Comparison of ENCODE assay signal across 8 cellular contexts in the genomic region with DNA sequence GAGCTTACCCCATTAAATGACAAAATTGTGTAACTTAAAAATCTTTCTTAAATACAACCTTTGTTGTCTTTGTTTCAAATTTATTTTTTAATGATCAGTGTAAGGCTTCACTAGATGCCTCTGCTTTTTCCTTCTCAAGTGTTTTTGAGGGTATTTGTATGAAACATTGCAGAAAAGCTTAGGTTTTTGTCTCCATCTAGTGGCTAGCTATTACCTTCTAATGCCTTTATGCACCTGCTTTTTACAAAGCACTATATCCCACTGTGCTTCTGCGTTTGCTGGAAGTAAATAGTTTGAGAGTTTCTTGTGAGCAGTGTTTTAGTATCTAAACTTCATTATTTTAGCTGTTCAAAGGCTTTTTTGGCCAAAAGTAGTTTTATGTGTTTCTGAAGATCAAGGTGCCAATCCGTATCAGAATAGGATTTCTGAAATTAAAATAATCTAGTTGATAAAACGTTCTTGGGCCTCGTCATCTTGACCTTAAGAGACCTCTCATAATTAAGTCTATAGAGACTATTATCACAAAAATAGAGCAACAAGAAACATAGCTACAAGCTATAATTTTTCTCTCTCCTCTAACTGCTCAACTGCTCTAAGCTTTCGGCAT. TPM values are rescaled to one million over a fixed set of nuclear protein-coding genes. Genes with fewer than 3 reads are reported as not detected.
A peak's percentile ranks its signal among the peaks of the same experiment; 100 is the strongest.
DNase-seq lines count a peak whose midpoint lies in the region; ATAC-seq, FAIRE-seq and TF ChIP-seq lines count a peak whose summit lies in the region.

No MANE protein-coding gene starts in this region.

- POLR2A ChIA-PET in PC-9 (lab: Charles Lee; ENCODE audit: unreplicated experiment): interaction anchor here (0.6 kb wide), 1 partner anchor 47 kb away, joined by 3 read pairs; the partner anchor contains the start of gene IWS1
- POLR2A ChIA-PET in H1 (lab: Charles Lee; ENCODE audit: partially characterized antibody): interaction anchor here (0.7 to 2.6 kb wide), 11 partner anchors 12 to 213 kb away, joined by 3 to 7 read pairs (median 3); partner anchors contain the start of gene IWS1

- H3F3A ChIP-seq in PC-9 (ENCODE audit: insufficient read depth, low read depth): peaks cover 23% of the 10 kb centered on the region; the same call in 1 of the 2 replicates

- CTCF ChIA-PET in PC-9 (lab: Charles Lee): interaction anchor here (0.6 to 2.8 kb wide), 10 partner anchors 45 to 412 kb away, joined by 3 to 21 read pairs (median 4); partner anchors contain the start of gene LIMS2
- CTCF ChIA-PET in H1 (lab: Charles Lee; ENCODE audit: partially characterized antibody): interaction anchor here (0.6 to 5.5 kb wide), 40 partner anchors 10 to 282 kb away, joined by 3 to 54 read pairs (median 4); partner anchors contain the start of gene ERCC3

- H3K23me2 ChIP-seq in H1 (ENCODE audit: low read depth, low read length): no peaks in the 10 kb centered on the region

- H3K4me1 ChIP-seq in PC-9 (replicated peaks; ENCODE audit: insufficient read depth) (no peaks in the 10 kb centered on the region), H1 (replicated peaks in 1 of 4; ENCODE audit: control insufficient read depth in 3 of 4, insufficient read depth in 4 of 4, low read length in 3 of 4) (peaks cover 3 to 18% (median 7%) of the 10 kb centered on the region in 4 experiments; a peak in 6 of 7 replicates)

- H4K91ac ChIP-seq in H1 (replicated peaks; ENCODE audit: insufficient read length, low read length): no peak overlapping the region

- no peak overlapping the region for H3K27ac ChIP-seq in PC-9
- no peak overlapping the region for H3K27ac ChIP-seq in H1 (ENCODE audit: low read depth, low read length)

- H3K36me3 ChIP-seq in PC-9 (ENCODE audit: low read depth): peaks cover 20% of the 10 kb centered on the region
- H3K36me3 ChIP-seq in H1 (ENCODE audit: control insufficient read depth in 2 of 4, insufficient read depth in 4 of 4, low read length in 3 of 4): peaks cover 0 to 30% (median 17%) of the 10 kb centered on the region in 4 experiments; a peak in 6 of 8 replicates

- no peak overlapping the region for H4K8ac ChIP-seq in H1 (ENCODE audit: extremely low read depth, insufficient read depth, low read length)

- H3K79me1 ChIP-seq in H1 (ENCODE audit: low read depth, low read length): no peaks in the 10 kb centered on the region

- H3K14ac ChIP-seq in H1 (ENCODE audit: insufficient read length): no peak overlapping the region

- TF ChIP-seq CTCF in PC-9 (conservative IDR thresholded peaks at IDR 0.05): peak; percentile 91
- peak in 2 of 3 experiments; percentile 58 to 71; a peak in 3 of 4 replicates for TF ChIP-seq CTCF in H1 (IDR thresholded peaks at IDR 0.05; ENCODE audit: control extremely low read depth in 1 of 3, insufficient read depth in 1 of 3, low read depth in 1 of 3, low read length in 3 of 3)

- H3K4me3 ChIP-seq in PC-9 (no peak overlapping the region), H1 (ENCODE audit: extremely low read depth in 1 of 4, insufficient read depth in 2 of 4, low read depth in 3 of 4, low read length in 4 of 4) (no peak overlapping the region)

- no peak overlapping the region for H3K18ac ChIP-seq in H1 (ENCODE audit: extremely low read depth, low read length)

- H3K4ac ChIP-seq in H1 (replicated peaks; ENCODE audit: insufficient read length, low read depth, low read length): no peak overlapping the region

- H3K79me2 ChIP-seq in PC-9 (ENCODE audit: low read depth) (no peaks in the 10 kb centered on the region), H1 (ENCODE audit: control insufficient read depth in 1 of 2, insufficient read depth in 2 of 2, low read length in 2 of 2) (no peaks in the 10 kb centered on the region)

- no peak overlapping the region for H2AK5ac ChIP-seq in H1 (ENCODE audit: low read depth, low read length)

- TF ChIP-seq RAD21 in H1 (IDR thresholded peaks at IDR 0.05 in 1 of 2, conservative IDR thresholded peaks at IDR 0.05 in 1 of 2; ENCODE audit: low read depth in 2 of 2, low read length in 2 of 2): peak; percentile 81 to 82

- peak; percentile 94 for FAIRE-seq in H1 (lab: Jason Lieb, UNC)

- H3K4me2 ChIP-seq in PC-9 (no peak overlapping the region), H1 (ENCODE audit: insufficient read depth in 1 of 2, low read depth in 2 of 2, low read length in 2 of 2) (no peak overlapping the region)

- H2AFZ ChIP-seq in PC-9 (no peak overlapping the region), H1 (ENCODE audit: low read length) (no peak overlapping the region)

- no peak overlapping the region for H2BK15ac ChIP-seq in H1 (ENCODE audit: low read length)

- H4K20me1 ChIP-seq in PC-9 (ENCODE audit: insufficient read depth) (peaks cover 7% of the 10 kb centered on the region), H1 (replicated peaks in 1 of 2; ENCODE audit: control insufficient read depth in 1 of 2, insufficient read depth in 2 of 2, low read length in 2 of 2) (peaks cover 0 to 2% of the 10 kb centered on the region in 2 experiments)

- no peak overlapping the region for H2BK5ac ChIP-seq in H1 (ENCODE audit: low read depth, low read length)

- H3K9me3 ChIP-seq in PC-9 (ENCODE audit: insufficient read depth, low read depth) (no peaks in the 10 kb centered on the region), H1 (ENCODE audit: insufficient read depth in 2 of 2, low read depth in 1 of 2, low read length in 1 of 2) (no peaks in the 10 kb centered on the region)

- no peak overlapping the region for H2BK20ac ChIP-seq in H1 (ENCODE audit: low read length)

- no peak overlapping the region for H3K23ac ChIP-seq in H1 (ENCODE audit: insufficient read length)

- WGBS in H1 (ENCODE audit: extremely low coverage in 1 of 2, insufficient coverage in 1 of 2, insufficient read length in 1 of 2, insufficient replicate concordance in 2 of 2, low coverage in 1 of 2, low lambda C conversion rate in 2 of 2, missing lambda C conversion rate in 1 of 2), 2 experiments: 63% methylated on average over 5 of the region's 5 CpGs; no CpG with 5 or more reads in 1 of the 2 experiments

- no peaks in the 10 kb centered on the region for H3K9me2 ChIP-seq in PC-9 (ENCODE audit: insufficient read depth)

- intact Hi-C loops in PC-9 (cut with micrococcal nuclease; ENCODE audit: unreplicated experiment): loop anchor here (1.0 to 5.0 kb wide), 3 partner anchors 155 to 412 kb away; no protein-coding TSS in a partner anchor

- no peak for TF ChIP-seq EP300 in H1 (IDR thresholded peaks at IDR 0.05; ENCODE audit: borderline replicate concordance in 1 of 2, low read depth in 2 of 2, low read length in 2 of 2)

- no TSS peak for BruUV-seq in PC-9 (replicated peaks; lab: Mats Ljungman, UMichigan)

- no peaks in the 10 kb centered on the region for H3K27me3 ChIP-seq in PC-9 (ENCODE audit: insufficient read depth, low read depth)
- H3K27me3 ChIP-seq in H1 (replicated peaks in 1 of 4; ENCODE audit: control insufficient read depth in 3 of 4, extremely low read depth in 1 of 4, insufficient read depth in 3 of 4, low read length in 3 of 4): no peaks in the 10 kb centered on the region

- ATAC-seq in GM18861 (IDR thresholded peaks at IDR 0.05; ENCODE audit: unreplicated experiment): no peak
- no peak for ATAC-seq in GM21528 (IDR thresholded peaks at IDR 0.05; ENCODE audit: low FRiP score, unreplicated experiment)
- ATAC-seq in HG02973 (IDR thresholded peaks at IDR 0.05; ENCODE audit: unreplicated experiment): no peak

- no peak overlapping the region for H3K9ac ChIP-seq in H1 (replicated peaks in 1 of 4; ENCODE audit: extremely low read depth in 1 of 4, low read depth in 3 of 4, low read length in 3 of 4)

- H2BK12ac ChIP-seq in H1 (ENCODE audit: low read depth, low read length): no peak overlapping the region

- H3K56ac ChIP-seq in H1 (replicated peaks; ENCODE audit: insufficient read length, low read depth, low read length): no peak overlapping the region

- no peak overlapping the region for H4K5ac ChIP-seq in H1 (ENCODE audit: insufficient read length, low read depth, low read length)

- H2BK120ac ChIP-seq in H1 (replicated peaks; ENCODE audit: low read depth, low read length): no peak overlapping the region

- no peak for TF ChIP-seq POLR2A in H1 (IDR thresholded peaks at IDR 0.05; ENCODE audit: control extremely low read depth in 1 of 2, low read depth in 2 of 2, low read length in 2 of 2)

- DNase-seq in GM04504 (ENCODE audit: low read depth) (peak; percentile 28), KG1 (lab: John Stamatoyannopoulos, UW) (peak; percentile 11), PC-9 (peak in 1 of 2 experiments; percentile 55), H1 (ENCODE audit: low read depth in 1 of 2, low spot score in 2 of 2) (no peak), midbrain (lab: John Stamatoyannopoulos, UW) (peak; percentile 57)

TF ChIP-seq in H1, 55 proteins besides CTCF, POLR2A, EP300 and RAD21:
- TF ChIP-seq EGR1 (IDR thresholded peaks at IDR 0.05; ENCODE audit: borderline replicate concordance, low read depth, low read length): 0 out of 2 replicates have a peak, but pooled peaks have one; percentile 25
- TF ChIP-seq GABPA (IDR thresholded peaks at IDR 0.05; ENCODE audit: borderline replicate concordance, insufficient read depth, low read length): no peak
- no peak for TF ChIP-seq RBBP5 (IDR thresholded peaks at IDR 0.05; ENCODE audit: borderline replicate concordance, low read depth, low read length)
- no peak for TF ChIP-seq SAP30 (IDR thresholded peaks at IDR 0.05; ENCODE audit: insufficient read depth, insufficient replicate concordance, low read length)

RNA-seq across cellular contexts. Expression of gene IWS1, which starts 47.0 kb away (rescaled TPM):
- 47.3 and 51.3 TPM in 2 replicates for total RNA-seq in PC-9 (2021)
- total RNA-seq in H1 (2021; fragmentation: NEBNext Ultra II Directional; extraction: Animal tissue kit (Norgen Biotek cat#: 25700)): 64.7 and 64.8 TPM in 2 replicates
- 15.9 and 18.4 TPM in 2 replicates for polyA plus RNA-seq in H1 (2011; rRNA removed)
- 46.4 TPM for polyA plus RNA-seq in H1 (2011; cell fraction: cytosol; rRNA removed)
- polyA plus RNA-seq in H1 (2011; cell fraction: nucleus; rRNA removed): 18.5 TPM
- polyA plus RNA-seq in H1 (2012, experiment 1 of 2): 52.2 to 82.9 TPM (median 60.2 TPM) in 4 replicates
- 3.6 TPM for polyA plus RNA-seq in H1 (2012, experiment 2 of 2)
- 41.3 TPM for polyA plus RNA-seq in H1 (2013, experiment 1 of 2)
- 42.9 TPM for polyA plus RNA-seq in H1 (2013, experiment 2 of 2)
- polyA minus RNA-seq in H1 (2011; rRNA and poly(A)+ RNA removed): 26.3 and 28.4 TPM in 2 replicates
- 40.9 TPM for polyA minus RNA-seq in H1 (2011; cell fraction: cytosol; rRNA and poly(A)+ RNA removed)
- 36.8 TPM for polyA minus RNA-seq in H1 (2011; cell fraction: nucleus; rRNA and poly(A)+ RNA removed)

RNA-seq across cellular contexts. Expression of gene MYO7B, which starts 56.2 kb away (rescaled TPM):
- not detected in 2 replicates for total RNA-seq in PC-9 (2021)
- total RNA-seq in H1 (2021; fragmentation: NEBNext Ultra II Directional; extraction: Animal tissue kit (Norgen Biotek cat#: 25700)): not detected in 2 replicates
- 0.05 TPM in 1 of 2 replicates, not detected in the other for polyA plus RNA-seq in H1 (2011; rRNA removed)
- polyA plus RNA-seq in H1 (2011; cell fraction: cytosol; rRNA removed): not detected
- polyA plus RNA-seq in H1 (2011; cell fraction: nucleus; rRNA removed): 0.01 TPM
- polyA plus RNA-seq in H1 (2012, experiment 1 of 2): not detected in 4 replicates
- not detected for polyA plus RNA-seq in H1 (2012, experiment 2 of 2)
- polyA plus RNA-seq in H1 (2013, experiment 1 of 2): not detected
- polyA plus RNA-seq in H1 (2013, experiment 2 of 2): not detected
- polyA minus RNA-seq in H1 (2011; rRNA and poly(A)+ RNA removed): not detected in 2 replicates
- not detected for polyA minus RNA-seq in H1 (2011; cell fraction: cytosol; rRNA and poly(A)+ RNA removed)
- polyA minus RNA-seq in H1 (2011; cell fraction: nucleus; rRNA and poly(A)+ RNA removed): not detected

Comparison
In these comparisons a context has a peak if more than half of its experiments do, and no peak if none do; other contexts are left out.
1. DNase-seq: peak in GM04504 (single experiment), KG1 (single experiment) and midbrain (single experiment); none in H1 (0 of 2).